ENCODE assay signal across 19 cellular contexts in the genomic region with DNA sequence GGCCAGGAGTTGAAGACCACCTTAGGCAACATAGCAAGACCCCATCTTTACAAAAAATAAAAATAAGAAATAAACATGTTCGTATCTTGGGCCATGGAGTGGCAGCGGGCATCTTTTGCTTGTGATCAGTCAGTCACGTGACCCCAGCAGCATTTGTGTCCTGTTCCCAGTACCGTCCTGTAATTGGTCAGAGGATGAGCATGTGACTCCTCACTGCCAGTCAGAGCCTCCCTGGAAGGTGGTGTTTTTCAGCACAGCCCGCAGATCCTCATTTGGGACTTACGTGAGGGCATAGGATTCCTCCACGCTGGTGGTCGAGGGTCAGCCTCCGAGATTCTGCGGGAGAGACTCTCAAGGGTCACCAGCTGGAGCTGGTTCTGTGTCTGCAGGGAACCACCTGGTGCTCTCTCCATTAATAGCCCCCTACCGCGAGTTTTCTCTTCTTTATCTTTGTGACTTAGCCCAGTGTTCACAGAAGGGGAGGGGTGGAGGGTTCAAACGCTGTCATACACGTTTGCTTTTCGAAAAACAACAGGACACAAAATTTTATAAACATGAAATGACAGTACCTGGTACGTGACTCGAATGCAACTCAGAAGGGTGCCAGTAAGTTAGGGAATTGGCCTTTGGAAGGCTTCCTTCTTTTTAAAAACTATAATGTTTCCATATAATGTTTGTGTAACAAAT. TPM values are rescaled to one million over a fixed set of nuclear protein-coding genes. Genes with fewer than 3 reads are reported as not detected.
A peak's percentile ranks its signal among the peaks of the same experiment; 100 is the strongest.
DNase-seq lines count a peak whose midpoint lies in the region; ATAC-seq, FAIRE-seq and TF ChIP-seq lines count a peak whose summit lies in the region.
"Had no signal": no experiment of that assay in that cellular context is flagged by ENCODE, and none has a peak within 500 bp of the region (broad histone marks: within the 10 kb centered on the region; RNA-seq: fewer than 3 reads in every experiment).

No MANE protein-coding gene starts in this region.

- no peak overlapping the region for H3K18ac ChIP-seq in H1 (ENCODE audit: extremely low read depth, low read length)

- whole genome bisulfite sequencing in H1 (ENCODE audit: extremely low coverage in 1 of 2, insufficient coverage in 1 of 2, insufficient read length in 1 of 2, insufficient replicate concordance in 2 of 2, low coverage in 1 of 2, low lambda C conversion rate in 2 of 2, missing lambda C conversion rate in 1 of 2), 2 experiments, result 66% methylated on average over 17 of the region's 17 CpGs; no CpG with 5 or more reads in 1 of the 2 experiments

- no peak overlapping the region for H2BK20ac ChIP-seq in H1 (ENCODE audit: low read length)

- no peak overlapping the region for H2BK5ac ChIP-seq in H1 (ENCODE audit: low read depth, low read length)

- CTCF ChIA-PET in H1 (lab: Charles Lee; ENCODE audit: partially characterized antibody), result no interaction called here

- H3K79me2 ChIP-seq in H1 (ENCODE audit: control insufficient read depth in 1 of 2, insufficient read depth in 2 of 2, low read length in 2 of 2), result no peaks in the 10 kb centered on the region

- H3K23me2 ChIP-seq in H1 (ENCODE audit: low read depth, low read length), result no peaks in the 10 kb centered on the region

- no peak for TF ChIP-seq CTCF in H1 (IDR thresholded peaks at IDR 0.05; ENCODE audit: control extremely low read depth in 1 of 3, insufficient read depth in 1 of 3, low read depth in 1 of 3, low read length in 3 of 3)

- H3K27ac ChIP-seq in H1 (ENCODE audit: low read depth, low read length), result no peak overlapping the region
- H3K27ac ChIP-seq: lower lobe of right lung, pancreas had no signal

- peak overlapping the region; percentile 24 to 26; a peak in 3 of 4 replicates for H3K4me2 ChIP-seq in H1 (ENCODE audit: insufficient read depth in 1 of 2, low read depth in 2 of 2, low read length in 2 of 2)

- H3K23ac ChIP-seq in H1 (ENCODE audit: insufficient read length), result no peak overlapping the region

- H3K9me3 ChIP-seq in H1 (ENCODE audit: insufficient read depth in 2 of 2, low read depth in 1 of 2, low read length in 1 of 2), result no peaks in the 10 kb centered on the region
- H3K9me3 ChIP-seq: lower lobe of right lung, pancreas had no signal

- H3K9ac ChIP-seq in H1 (replicated peaks in 1 of 4; ENCODE audit: extremely low read depth in 1 of 4, low read depth in 3 of 4, low read length in 3 of 4), result no peak overlapping the region

- H3K4me1 ChIP-seq in H1 (replicated peaks in 1 of 4; ENCODE audit: control insufficient read depth in 3 of 4, insufficient read depth in 4 of 4, low read length in 3 of 4), result peaks cover 0 to 6% (median 1%) of the 10 kb centered on the region in 4 experiments; a peak in 1 of 7 replicates
- H3K4me1 ChIP-seq: pancreas had no signal

- no peak overlapping the region for H3K14ac ChIP-seq in H1 (ENCODE audit: insufficient read length)

- no peak for TF ChIP-seq RAD21 in H1 (IDR thresholded peaks at IDR 0.05 in 1 of 2, conservative IDR thresholded peaks at IDR 0.05 in 1 of 2; ENCODE audit: low read depth in 2 of 2, low read length in 2 of 2)

- POLR2A ChIA-PET in H1 (lab: Charles Lee; ENCODE audit: partially characterized antibody), result no interaction called here

- H2AK5ac ChIP-seq in H1 (ENCODE audit: low read depth, low read length), result no peak overlapping the region

- no peak overlapping the region for H3K4ac ChIP-seq in H1 (replicated peaks; ENCODE audit: insufficient read length, low read depth, low read length)

- TF ChIP-seq EP300 in H1 (IDR thresholded peaks at IDR 0.05; ENCODE audit: borderline replicate concordance in 1 of 2, low read depth in 2 of 2, low read length in 2 of 2), result no peak

- peak overlapping the region in 1 of 4 experiments; percentile 7; a peak in 1 of 8 replicates for H3K4me3 ChIP-seq in H1 (ENCODE audit: extremely low read depth in 1 of 4, insufficient read depth in 2 of 4, low read depth in 3 of 4, low read length in 4 of 4)
- H3K4me3 ChIP-seq: lower lobe of right lung, pancreas had no signal

- DNase-seq in NCI-H2029 (lab: John Stamatoyannopoulos, UW) (peak; percentile 43), NCI-H2029 treated with DMSO at 0.1 percent for 48 hours (lab: John Stamatoyannopoulos, UW) (no peak), NCI-H510A (lab: John Stamatoyannopoulos, UW) (peak; percentile 80), H1 (ENCODE audit: low read depth in 1 of 2, low spot score in 2 of 2) (peak in 1 of 2 experiments; percentile 60), sciatic nerve (ENCODE audit: low spot score) (no peak), NOMO-1 treated with dmso at 0.1 percent for 144 hours (lab: John Stamatoyannopoulos, UW; ENCODE audit: unreplicated experiment) (no peak)
- no peak for DNase-seq in stimulated activated naive CD4-positive, alpha-beta T cell (lab: John Stamatoyannopoulos, UW)
- DNase-seq: activated CD4-positive, alpha-beta memory T cell treated with anti-CD3 and anti-CD28 coated beads, Interleukin-2, amount 10 ng/mL, durations not matched to agents 7 days and 5 days; activated naive CD4-positive, alpha-beta T cell treated with anti-CD3 and anti-CD28 coated beads for 36 hours; lower lobe of right lung; MV-4-11; pancreas; stimulated activated CD4-positive, alpha-beta T cell treated with anti-CD3 and anti-CD28 coated beads, Interleukin-15, amount 100 ng/mL, for 24 hours; T-helper 9 cell had no signal

- H4K8ac ChIP-seq in H1 (ENCODE audit: extremely low read depth, insufficient read depth, low read length), result peak overlapping the region; percentile 82

- no peak overlapping the region for H2BK120ac ChIP-seq in H1 (replicated peaks; ENCODE audit: low read depth, low read length)

- H4K91ac ChIP-seq in H1 (replicated peaks; ENCODE audit: insufficient read length, low read length), result no peak overlapping the region

- peak overlapping the region; percentile 49 for H3K56ac ChIP-seq in H1 (replicated peaks; ENCODE audit: insufficient read length, low read depth, low read length)

- no peaks in the 10 kb centered on the region for H3K27me3 ChIP-seq in H1 (replicated peaks in 1 of 4; ENCODE audit: control insufficient read depth in 3 of 4, extremely low read depth in 1 of 4, insufficient read depth in 3 of 4, low read length in 3 of 4)
- H3K27me3 ChIP-seq: pancreas had no signal

- no peak overlapping the region for H4K5ac ChIP-seq in H1 (ENCODE audit: insufficient read length, low read depth, low read length)

- H3K79me1 ChIP-seq in H1 (ENCODE audit: low read depth, low read length), result no peaks in the 10 kb centered on the region

- H2BK12ac ChIP-seq in H1 (ENCODE audit: low read depth, low read length), result no peak overlapping the region

- no peak overlapping the region for H2AFZ ChIP-seq in H1 (ENCODE audit: low read length)

- no peaks in the 10 kb centered on the region for H4K20me1 ChIP-seq in H1 (replicated peaks in 1 of 2; ENCODE audit: control insufficient read depth in 1 of 2, insufficient read depth in 2 of 2, low read length in 2 of 2)

- TF ChIP-seq POLR2A in H1 (IDR thresholded peaks at IDR 0.05; ENCODE audit: control extremely low read depth in 1 of 2, low read depth in 2 of 2, low read length in 2 of 2), result peak in 1 of 2 experiments; percentile 55; a peak in 1 of 3 replicates

- intact Hi-C loops in sciatic nerve (cut with DNase I), result no loop called here

- no peak overlapping the region for H2BK15ac ChIP-seq in H1 (ENCODE audit: low read length)

- peak; percentile 16 for ATAC-seq in sciatic nerve
- ATAC-seq in GM19328 (IDR thresholded peaks at IDR 0.05; ENCODE audit: unreplicated experiment), result no peak
- ATAC-seq: lower lobe of right lung, pancreas had no signal

- FAIRE-seq in H1 (lab: Jason Lieb, UNC), result no peak
- FAIRE-seq: A204.1, D721Med, endothelial cell of umbilical vein, pancreas, RCC 7860 had no signal

- no peaks in the 10 kb centered on the region for H3K36me3 ChIP-seq in H1 (ENCODE audit: control insufficient read depth in 2 of 4, insufficient read depth in 4 of 4, low read length in 3 of 4)
- H3K36me3 ChIP-seq: lower lobe of right lung, pancreas had no signal

TF ChIP-seq in H1, 55 proteins besides CTCF, POLR2A, EP300 and RAD21 (continues in another document):
- TF ChIP-seq, protein P1, sequence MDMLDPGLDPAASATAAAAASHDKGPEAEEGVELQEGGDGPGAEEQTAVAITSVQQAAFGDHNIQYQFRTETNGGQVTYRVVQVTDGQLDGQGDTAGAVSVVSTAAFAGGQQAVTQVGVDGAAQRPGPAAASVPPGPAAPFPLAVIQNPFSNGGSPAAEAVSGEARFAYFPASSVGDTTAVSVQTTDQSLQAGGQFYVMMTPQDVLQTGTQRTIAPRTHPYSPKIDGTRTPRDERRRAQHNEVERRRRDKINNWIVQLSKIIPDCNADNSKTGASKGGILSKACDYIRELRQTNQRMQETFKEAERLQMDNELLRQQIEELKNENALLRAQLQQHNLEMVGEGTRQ (IDR thresholded peaks at IDR 0.05; ENCODE audit: low read length), result peak; percentile 89
- peak; percentile 34; the same call in 1 of the 2 replicates for TF ChIP-seq TAF1 (IDR thresholded peaks at IDR 0.05; ENCODE audit: low read depth, low read length)
- TF ChIP-seq, protein P2, sequence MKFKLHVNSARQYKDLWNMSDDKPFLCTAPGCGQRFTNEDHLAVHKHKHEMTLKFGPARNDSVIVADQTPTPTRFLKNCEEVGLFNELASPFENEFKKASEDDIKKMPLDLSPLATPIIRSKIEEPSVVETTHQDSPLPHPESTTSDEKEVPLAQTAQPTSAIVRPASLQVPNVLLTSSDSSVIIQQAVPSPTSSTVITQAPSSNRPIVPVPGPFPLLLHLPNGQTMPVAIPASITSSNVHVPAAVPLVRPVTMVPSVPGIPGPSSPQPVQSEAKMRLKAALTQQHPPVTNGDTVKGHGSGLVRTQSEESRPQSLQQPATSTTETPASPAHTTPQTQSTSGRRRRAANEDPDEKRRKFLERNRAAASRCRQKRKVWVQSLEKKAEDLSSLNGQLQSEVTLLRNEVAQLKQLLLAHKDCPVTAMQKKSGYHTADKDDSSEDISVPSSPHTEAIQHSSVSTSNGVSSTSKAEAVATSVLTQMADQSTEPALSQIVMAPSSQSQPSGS (IDR thresholded peaks at IDR 0.05; ENCODE audit: low read length), result no peak
- peak; percentile 62; the same call in 1 of the 2 replicates for TF ChIP-seq ATF3 (IDR thresholded peaks at IDR 0.05; ENCODE audit: insufficient read depth, low read depth, low read length)
- TF ChIP-seq TAF7 (optimal IDR thresholded peaks at IDR 0.05; ENCODE audit: borderline replicate concordance, low read depth, low read length), result no peak

RNA-seq across cellular contexts. Expression of gene MRC2, which starts 17.2 kb away (rescaled TPM):
- total RNA-seq in H1 (2021; fragmentation: NEBNext Ultra II Directional; extraction: Animal tissue kit (Norgen Biotek cat#: 25700)), result 23.0 and 24.2 TPM in 2 replicates
- 7.0 and 17.2 TPM in 2 replicates for polyA plus RNA-seq in H1 (2011; rRNA removed)
- 10.9 TPM for polyA plus RNA-seq in H1 (2011; cell fraction: cytosol; rRNA removed)
- 82.7 TPM for polyA plus RNA-seq in H1 (2011; cell fraction: nucleus; rRNA removed)
- polyA plus RNA-seq in H1 (2012, experiment 1 of 2), result 12.5 to 19.6 TPM (median 17.8 TPM) in 4 replicates
- 14.4 TPM for polyA plus RNA-seq in H1 (2012, experiment 2 of 2)
- 25.8 TPM for polyA plus RNA-seq in H1 (2013, experiment 1 of 2)
- polyA plus RNA-seq in H1 (2013, experiment 2 of 2), result 22.6 TPM
- 10.5 and 11.7 TPM in 2 replicates for polyA minus RNA-seq in H1 (2011; rRNA and poly(A)+ RNA removed)
- polyA minus RNA-seq in H1 (2011; cell fraction: cytosol; rRNA and poly(A)+ RNA removed), result 17.7 TPM
- 26.9 TPM for polyA minus RNA-seq in H1 (2011; cell fraction: nucleus; rRNA and poly(A)+ RNA removed)
- total RNA-seq in sciatic nerve, result 111 TPM

Comparison
In these comparisons a context has a peak if more than half of its experiments do, and no peak if none do; other contexts are left out.
1. DNase-seq: peak in NCI-H2029 (single experiment) and NCI-H510A (single experiment); none in NCI-H2029 treated with DMSO at 0.1 percent for 48 hours (single experiment), sciatic nerve (single experiment), stimulated activated naive CD4-positive, alpha-beta T cell (0 of 6) and NOMO-1 treated with dmso at 0.1 percent for 144 hours (single experiment).